Comparison of ENCODE assay signal across 13 cellular contexts in genomic region chr16:74466872-74467271, GRCh38. TPM values are rescaled to one million over a fixed set of nuclear protein-coding genes. Genes with fewer than 3 reads are reported as not detected.
DNase-seq lines count a peak whose midpoint lies in the region; ATAC-seq and TF ChIP-seq lines count a peak whose summit lies in the region.
"Had no signal": no experiment of that assay in that cellular context is flagged by ENCODE, and none has a peak within 500 bp of the region (broad histone marks: within the 10 kb centered on the region; RNA-seq: fewer than 3 reads in every experiment).

No MANE protein-coding gene starts in this region.

- H3K27ac Mint-ChIP-seq in activated CD4-positive, alpha-beta T cell treated with anti-CD3 and anti-CD28 coated beads, Interleukin-2, amount 10 ng/mL, durations not matched to agents 7 days and 5 days: peak overlapping the region; percentile 31
- H3K27ac Mint-ChIP-seq: H9 had no signal

- no peaks in the 10 kb centered on the region for H3K4me1 ChIP-seq in smooth muscle cell (ENCODE audit: low read depth)

- H3K36me3 Mint-ChIP-seq in activated CD4-positive, alpha-beta T cell treated with anti-CD3 and anti-CD28 coated beads, Interleukin-2, amount 10 ng/mL, durations not matched to agents 7 days and 5 days (ENCODE audit: low read depth): peaks cover 82% of the 10 kb centered on the region

- POLR2A ChIA-PET in activated CD4-positive, alpha-beta T cell treated with anti-CD3 and anti-CD28 coated beads, Interleukin-2, amount 10 ng/mL, durations not matched to agents 7 days and 5 days (lab: Charles Lee): no interaction called here

- peak overlapping the region; percentile 11 for H3K9ac ChIP-seq in smooth muscle cell (ENCODE audit: low read depth)

- peaks cover 30% of the 10 kb centered on the region for H3K4me1 Mint-ChIP-seq in activated CD4-positive, alpha-beta T cell treated with anti-CD3 and anti-CD28 coated beads, Interleukin-2, amount 10 ng/mL, durations not matched to agents 7 days and 5 days
- H3K4me1 Mint-ChIP-seq: H9 had no signal

- no peak overlapping the region for H3K4me3 Mint-ChIP-seq in activated CD4-positive, alpha-beta T cell treated with anti-CD3 and anti-CD28 coated beads, Interleukin-2, amount 10 ng/mL, durations not matched to agents 7 days and 5 days
- H3K4me3 Mint-ChIP-seq: H9 had no signal

- no peak overlapping the region for H2AFZ ChIP-seq in smooth muscle cell (ENCODE audit: low read depth)

- peak; percentile 65 for ATAC-seq in GM21515 (IDR thresholded peaks at IDR 0.05; ENCODE audit: unreplicated experiment)
- peak; percentile 65 for ATAC-seq in HG03571 (IDR thresholded peaks at IDR 0.05; ENCODE audit: unreplicated experiment)

- WGBS in smooth muscle cell (ENCODE audit: low lambda C conversion rate): 96% methylated on average over 5 of the region's 5 CpGs

- H3K9me3 ChIP-seq in smooth muscle cell (replicated peaks; ENCODE audit: low read depth): no peaks in the 10 kb centered on the region

- H3K9me3 Mint-ChIP-seq in activated CD4-positive, alpha-beta T cell treated with anti-CD3 and anti-CD28 coated beads, Interleukin-2, amount 10 ng/mL, durations not matched to agents 7 days and 5 days: no peaks in the 10 kb centered on the region
- H3K9me3 Mint-ChIP-seq: H9 had no signal

- CTCF ChIA-PET in activated CD4-positive, alpha-beta T cell treated with anti-CD3 and anti-CD28 coated beads, Interleukin-2, amount 10 ng/mL, durations not matched to agents 7 days and 5 days (lab: Charles Lee): no interaction called here

- H3F3A ChIP-seq in smooth muscle cell (ENCODE audit: low read depth): no peaks in the 10 kb centered on the region

- H3K36me3 ChIP-seq in smooth muscle cell (ENCODE audit: low read depth): peaks cover 48% of the 10 kb centered on the region

- no peaks in the 10 kb centered on the region for H3K27me3 ChIP-seq in smooth muscle cell (ENCODE audit: low read depth)

- H3K27ac ChIP-seq in smooth muscle cell (ENCODE audit: low read depth): no peak overlapping the region

- H3K79me2 ChIP-seq in smooth muscle cell (ENCODE audit: low read depth): no peaks in the 10 kb centered on the region

- H3K4me2 ChIP-seq in smooth muscle cell: no peak overlapping the region

- H3K4me3 ChIP-seq in smooth muscle cell: no peak overlapping the region

- DNase-seq in activated CD4-positive, alpha-beta T cell treated with anti-CD3 and anti-CD28 coated beads, Interleukin-2, amount 10 ng/mL, durations not matched to agents 7 days and 5 days: peak; percentile 10
- DNase-seq in activated CD4-positive, alpha-beta T cell treated with anti-CD3 and anti-CD28 coated beads, Interleukin-2, amount 50 U/mL, for 1 hour: no peak
- DNase-seq in smooth muscle cell (lab: John Stamatoyannopoulos, UW; ENCODE audit: unreplicated experiment) (no peak), NCI-H226 (no peak), G401 (ENCODE audit: low spot score) (no peak), NCI-H2107 treated with DMSO at 0.1 percent for 48 hours (lab: John Stamatoyannopoulos, UW; ENCODE audit: unreplicated experiment) (no peak)
- DNase-seq: cerebellar nuclear complex, DMS 273 treated with DMSO at 0.1 percent for 48 hours, H9, NCI-H446 had no signal

- no peaks in the 10 kb centered on the region for H4K20me1 ChIP-seq in smooth muscle cell (ENCODE audit: low read depth)

- no peaks in the 10 kb centered on the region for H3K27me3 Mint-ChIP-seq in activated CD4-positive, alpha-beta T cell treated with anti-CD3 and anti-CD28 coated beads, Interleukin-2, amount 10 ng/mL, durations not matched to agents 7 days and 5 days

- TF ChIP-seq CTCF in smooth muscle cell (IDR thresholded peaks at IDR 0.05; ENCODE audit: borderline replicate concordance, insufficient read depth, poor library complexity, severe bottlenecking): no peak

- in situ Hi-C loops in G401 (cut with HindIII; ENCODE audit: low sequenced_read_pairs): no loop called here

RNA-seq across cellular contexts. Expression of gene CLEC18B, which starts 45.6 kb away (rescaled TPM):
- total RNA-seq in activated CD4-positive, alpha-beta T cell treated with anti-CD3 and anti-CD28 coated beads, Interleukin-2, amount 10 ng/mL, durations not matched to agents 7 days and 5 days: 1 to 10 TPM; 1.4 to 1.9 TPM
- 1.4 and 1.6 TPM in 2 replicates for total RNA-seq in smooth muscle cell
- polyA plus RNA-seq in smooth muscle cell: 0.87 and 2.9 TPM in 2 replicates
- 2.2 TPM in 1 of 2 replicates, not detected in the other for total RNA-seq in G401 (2014; rRNA removed; shearing (Covaris generic))
- total RNA-seq: RPMI7951 had no signal
